ENCODE assay signal across 8 cellular contexts in the genomic region with DNA sequence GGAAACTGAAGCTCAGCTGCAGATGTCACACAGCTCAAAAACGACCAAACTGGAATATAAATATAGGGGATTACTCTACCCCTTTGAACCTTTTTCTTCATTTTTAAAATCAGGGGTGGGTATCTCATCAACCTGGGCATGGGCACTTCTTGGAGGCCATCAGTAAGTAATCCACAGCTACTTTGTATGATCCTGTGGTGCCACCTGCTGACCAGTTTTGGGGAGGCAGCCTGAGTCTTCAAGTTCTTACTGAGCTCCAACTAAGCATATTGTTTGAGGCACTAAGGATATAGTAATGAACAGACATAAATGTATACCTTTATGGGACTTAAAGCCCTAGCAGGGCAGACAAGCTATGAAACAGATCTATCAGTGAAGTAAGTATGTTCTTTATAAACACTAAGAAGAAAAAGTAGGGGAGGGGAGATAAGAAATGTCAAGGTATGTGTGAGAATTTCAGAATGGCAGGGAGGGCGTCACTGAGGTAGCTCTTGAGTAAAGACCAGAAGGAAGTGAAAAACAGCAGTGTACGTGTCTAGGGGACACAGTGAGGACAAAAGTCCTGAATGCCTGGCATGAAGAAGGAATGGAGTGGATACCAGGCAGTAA. TPM values are rescaled to one million over a fixed set of nuclear protein-coding genes. Genes with fewer than 3 reads are reported as not detected.
DNase-seq lines count a peak whose midpoint lies in the region; ATAC-seq and TF ChIP-seq lines count a peak whose summit lies in the region.

No MANE protein-coding gene starts in this region.

- no peaks in the 10 kb centered on the region for H3K4me1 ChIP-seq in tibial artery

- H3K36me3 ChIP-seq in tibial artery: peaks cover 0 to 79% (median 64%) of the 10 kb centered on the region in 3 donors

- H3K27me3 ChIP-seq in tibial artery: no peaks in the 10 kb centered on the region

- TF ChIP-seq CTCF in fibroblast of the aortic adventitia (IDR thresholded peaks at IDR 0.05; ENCODE audit: insufficient read depth, low read length): peak; percentile 85
- TF ChIP-seq CTCF in omental fat pad (IDR thresholded peaks at IDR 0.05): peak in 1 of 3 donors; percentile 30
- TF ChIP-seq CTCF in tibial artery (IDR thresholded peaks at IDR 0.05): peak; percentile 74 to 79

- peak; percentile 16 for DNase-seq in NK-92 treated with Interleukin-12 subunit alpha and Interleukin-12 subunit beta, amount 100 ng/mL, for 24 hours (lab: John Stamatoyannopoulos, UW)
- no peak for DNase-seq in NK-92 (lab: John Stamatoyannopoulos, UW; ENCODE audit: unreplicated experiment)
- peak; percentile 15 for DNase-seq in OCI-M2 (lab: John Stamatoyannopoulos, UW; ENCODE audit: unreplicated experiment)
- peak; percentile 43 for DNase-seq in activated T-helper 1 cell treated with Interleukin-2 at 50 U/mL for 16 hours (ENCODE audit: low read depth)
- peak; percentile 90 for DNase-seq in fibroblast of the aortic adventitia (ENCODE audit: low read depth)
- DNase-seq in omental fat pad (ENCODE audit: low spot score): peak; percentile 90
- DNase-seq in tibial artery: peak; percentile 84

- intact Hi-C loops in tibial artery (cut with DNase I; ENCODE audit: low total_unique reads): loop anchor here (5.0 kb wide), 1 partner anchor 92 kb away; no protein-coding TSS in a partner anchor

- H3K4me3 ChIP-seq in fibroblast of the aortic adventitia (ENCODE audit: low read depth, low read length) (no peak overlapping the region), tibial artery (no peak overlapping the region)

- no peaks in the 10 kb centered on the region for H3K9me3 ChIP-seq in tibial artery

- peak; percentile 67 for ATAC-seq in HG03378 (IDR thresholded peaks at IDR 0.05; ENCODE audit: unreplicated experiment)
- ATAC-seq in omental fat pad (ENCODE audit: low FRiP score): no peak

- no peak overlapping the region for H3K27ac ChIP-seq in tibial artery

RNA-seq across cellular contexts. Expression of a gene that starts 18.4 kb away (rescaled TPM):
- 18.2 and 19.2 TPM in 2 replicates for total RNA-seq in fibroblast of the aortic adventitia (ENCODE audit: low replicate concordance)
- 10 to 100 TPM in 3 of 4 donors, 1 to 10 TPM in 1; 8.9 to 24.4 (median 12.6) TPM for total RNA-seq in omental fat pad
